Comparison of ENCODE assay signal across 8 cellular contexts in the genomic region with DNA sequence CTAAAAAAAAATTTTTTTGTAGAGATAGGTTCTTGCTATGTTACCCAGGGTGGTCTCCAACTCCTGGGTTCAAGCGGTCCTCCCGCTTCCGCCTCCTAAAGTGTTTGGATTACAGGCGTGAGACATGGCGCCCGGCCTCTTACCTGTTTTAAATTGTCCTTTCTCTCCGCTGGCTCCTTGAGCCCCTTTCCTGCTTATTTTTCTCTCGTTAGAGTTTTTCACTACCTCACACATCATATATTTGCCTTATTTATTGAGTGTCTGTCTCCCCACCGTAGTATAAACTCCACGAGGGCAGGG. TPM values are rescaled to one million over a fixed set of nuclear protein-coding genes. Genes with fewer than 3 reads are reported as not detected.
DNase-seq lines count a peak whose midpoint lies in the region; ATAC-seq and TF ChIP-seq lines count a peak whose summit lies in the region.

No MANE protein-coding gene starts in this region.

- H3K36me3 Mint-ChIP-seq in naive thymus-derived CD8-positive, alpha-beta T cell, result peaks cover 0 to 2% (median 0%) of the 10 kb centered on the region in 3 donors

- DNase-seq in AG10803 (ENCODE audit: low read depth) (no peak), LNCaP clone FGC (ENCODE audit: low read depth) (no peak), dorsolateral prefrontal cortex (no peak), iPS-NIHi7 (ENCODE audit: extremely low spot score) (no peak), GDM1 (lab: John Stamatoyannopoulos, UW) (no peak), OCI-M1 (lab: John Stamatoyannopoulos, UW) (no peak), MV-4-11 (lab: John Stamatoyannopoulos, UW) (no peak)
- peak in 1 of 10 donors; percentile 13 for DNase-seq in naive thymus-derived CD8-positive, alpha-beta T cell

- H3K27me3 Mint-ChIP-seq in naive thymus-derived CD8-positive, alpha-beta T cell, result peaks cover 10 to 63% (median 36%) of the 10 kb centered on the region in 5 donors

- peak overlapping the region in 5 of 10 donors; percentile 31 to 80 (median 55) for H3K27ac Mint-ChIP-seq in naive thymus-derived CD8-positive, alpha-beta T cell

- peak overlapping the region in 52 of 59 donors; percentile 25 to 100 (median 74) for H3K27ac ChIP-seq in dorsolateral prefrontal cortex

- POLR2A ChIA-PET in naive thymus-derived CD8-positive, alpha-beta T cell (lab: Charles Lee), result interaction anchor here (0.7 kb wide), 1 partner anchor 332 kb away, joined by 3 read pairs; no protein-coding TSS in a partner anchor

- H3K27me3 ChIP-seq in dorsolateral prefrontal cortex, result no peaks in the 10 kb centered on the region

- H3K4me3 Mint-ChIP-seq in naive thymus-derived CD8-positive, alpha-beta T cell, result peak overlapping the region; percentile 80 to 95 (median 87)

- ATAC-seq in naive thymus-derived CD8-positive, alpha-beta T cell, result no peak

- TF ChIP-seq CTCF in AG10803 (conservative IDR thresholded peaks at IDR 0.05; ENCODE audit: low read length) (no peak), LNCaP clone FGC (IDR thresholded peaks at IDR 0.05; ENCODE audit: control insufficient read depth, extremely low read depth, insufficient read depth) (no peak), dorsolateral prefrontal cortex (IDR thresholded peaks at IDR 0.05 in 54 of 56, conservative IDR thresholded peaks at IDR 0.05 in 2 of 56; ENCODE audit: low read depth in 1 of 56, partially characterized antibody in 56 of 56) (no peak)

- H3K4me3 ChIP-seq in AG10803 (ENCODE audit: low read length), result peak overlapping the region; percentile 68
- H3K4me3 ChIP-seq in LNCaP clone FGC (ENCODE audit: low read depth, low read length), result peak overlapping the region; percentile 50
- peak overlapping the region; percentile 35 to 99 (median 80) for H3K4me3 ChIP-seq in dorsolateral prefrontal cortex

- H3K4me1 Mint-ChIP-seq in naive thymus-derived CD8-positive, alpha-beta T cell, result peaks cover 13 to 25% (median 20%) of the 10 kb centered on the region in 4 donors

- intact Hi-C loops in dorsolateral prefrontal cortex (cut with DNase I), result loop anchor here (5.0 to 10.0 kb wide), 7 partner anchors 110 to 450 kb away; a partner anchor contains a TSS

- H3K9me3 Mint-ChIP-seq in naive thymus-derived CD8-positive, alpha-beta T cell, result peaks cover 0 to 2% (median 0%) of the 10 kb centered on the region in 9 donors

RNA-seq across cellular contexts. Expression of a gene that starts 0.8 kb away (rescaled TPM):
- total RNA-seq in dorsolateral prefrontal cortex, result 100 to 1,000 TPM in 6 of 120 experiments, 10 to 100 TPM in 114; 34.5 to 145 (median 61.7) TPM
- not detected for total RNA-seq in naive thymus-derived CD8-positive, alpha-beta T cell
- not detected for polyA plus RNA-seq in naive thymus-derived CD8-positive, alpha-beta T cell

RNA-seq across cellular contexts. Expression of a gene that starts 20.4 kb away (rescaled TPM):
- 10 to 100 TPM in 115 of 120 experiments, 1 to 10 TPM in 5; 6.5 to 31.8 (median 19.5) TPM for total RNA-seq in dorsolateral prefrontal cortex
- total RNA-seq in naive thymus-derived CD8-positive, alpha-beta T cell, result not detected
- polyA plus RNA-seq in naive thymus-derived CD8-positive, alpha-beta T cell, result under 1 TPM in 1 of 3 donors, not detected in 2; 0.48 TPM

Comparison
In these comparisons a context has a peak if more than half of its experiments do, and no peak if none do; other contexts are left out.
1. RNA of a gene that starts 0.8 kb away (total RNA-seq): 34.5 to 145 TPM in dorsolateral prefrontal cortex; not detected in naive thymus-derived CD8-positive, alpha-beta T cell; every median in the first group is over 10 times any median in the second.
2. RNA of a gene that starts 20.4 kb away (total RNA-seq): 6.5 to 31.8 TPM in dorsolateral prefrontal cortex; not detected in naive thymus-derived CD8-positive, alpha-beta T cell; every median in the first group is over 4 times any median in the second.
3. Peak in every context shown above with its lines, with median percentiles within 50 percentile points of each other: H3K4me3 ChIP-seq.